24 cellular contexts compared by ENCODE assay signal in the genomic region with DNA sequence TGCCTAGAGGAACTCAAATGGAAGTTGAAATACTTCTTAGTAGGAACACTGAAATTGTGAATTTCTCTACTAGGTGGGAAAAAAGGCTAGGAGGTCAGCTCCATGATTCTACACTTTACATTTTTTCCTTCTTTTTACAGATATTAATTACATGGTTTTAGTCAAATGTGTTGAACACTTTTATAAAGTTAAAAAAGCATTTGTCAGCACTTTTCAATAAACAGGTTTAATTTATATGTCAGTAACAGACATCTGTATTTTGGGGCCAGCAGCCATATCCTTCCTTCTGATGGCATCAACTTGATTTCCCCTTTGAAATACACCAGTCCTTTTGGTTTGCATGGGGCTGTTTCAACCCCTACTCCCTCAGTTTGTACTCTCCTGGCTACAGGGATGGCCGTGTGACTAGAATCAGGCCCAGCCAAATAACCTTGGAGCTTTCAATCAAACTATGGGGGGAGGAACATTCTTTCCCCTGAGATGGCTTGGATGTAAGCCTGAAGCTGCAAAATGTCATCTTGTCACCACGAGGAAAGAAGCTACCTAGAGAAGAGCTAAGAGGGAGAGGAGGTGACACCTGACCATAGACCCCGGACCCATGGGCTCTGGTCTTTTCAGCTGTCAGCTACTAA.
"Had no signal": no experiment of that assay in that cellular context is flagged by ENCODE, and none has a peak within 500 bp of the region (broad histone marks: within the 10 kb centered on the region; RNA-seq: fewer than 3 reads in every experiment).

No MANE protein-coding gene starts in this region.

- ATAC-seq: activated CD4-positive, alpha-beta T cell treated with anti-CD3 and anti-CD28 coated beads for 36 hours; activated T-helper 17 cell treated with anti-CD3 and anti-CD28 coated beads, Interleukin-2, amount 50 U/mL, for 72 hours; PC-3 had no signal

- FAIRE-seq: RCC 7860 had no signal

- DNase-seq: activated CD4-positive, alpha-beta memory T cell treated with anti-CD3 and anti-CD28 coated beads, Interleukin-2, amount 10 ng/mL, durations not matched to agents 7 days and 5 days; activated CD4-positive, alpha-beta T cell treated with anti-CD3 and anti-CD28 coated beads for 36 hours; activated CD4-positive, alpha-beta T cell treated with anti-CD3 and anti-CD28 coated beads, Interleukin-2, amount 50 U/mL, for 1 hour; activated gamma-delta T cell; activated naive CD4-positive, alpha-beta T cell treated with anti-CD3 and anti-CD28 coated beads for 36 hours; activated T-cell treated with anti-CD3 and anti-CD28 coated beads for 4 hours; activated T-cell treated with anti-CD3 and anti-CD28 coated beads, Interleukin-2, amount 50 U/mL, for 48 hours; amygdala; brain microvascular endothelial cell; caudate nucleus; MG63; MV-4-11; NCI-H1105; NCI-H1436; NCI-H187; NCI-H2081; NCI-H446; NCI-H524; PC-3; SIG-M5; T-helper 1 cell; WERI-Rb-1 had no signal
